Comparison of ENCODE assay signal across 1 cellular context in the genomic region with DNA sequence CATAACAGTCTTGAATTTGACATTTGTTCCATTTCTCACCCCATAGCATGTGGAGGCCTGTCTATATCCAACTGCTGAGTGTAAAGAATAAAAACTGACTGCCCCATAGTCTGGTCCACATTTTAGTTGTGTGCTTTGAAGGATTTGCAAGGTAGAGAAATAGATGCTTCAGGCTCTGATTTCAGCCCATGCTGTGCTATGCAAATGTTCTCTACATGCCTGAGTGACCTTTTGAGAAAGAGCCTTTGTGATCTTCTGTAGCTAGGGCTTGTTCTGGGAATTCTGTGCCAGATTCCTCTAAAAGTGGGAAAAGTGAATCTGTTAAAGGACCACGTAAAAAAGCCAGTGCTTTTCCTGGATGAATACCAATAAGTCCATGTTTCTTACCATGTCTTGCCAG.
TF ChIP-seq lines count a peak whose summit lies in the region.

No MANE protein-coding gene starts in this region.

TF ChIP-seq in GM23338, 12 proteins besides CTCF, POLR2A, EP300 and RAD21 (continued from another document):
- peak; percentile 63; the same call in 1 of the 2 replicates for TF ChIP-seq ZNF462 (CRISPR knock-in tag; IDR thresholded peaks at IDR 0.05)
- TF ChIP-seq ZNF114 (CRISPR knock-in tag; IDR thresholded peaks at IDR 0.05), result no peak
